8 cellular contexts compared by ENCODE assay signal in the genomic region with DNA sequence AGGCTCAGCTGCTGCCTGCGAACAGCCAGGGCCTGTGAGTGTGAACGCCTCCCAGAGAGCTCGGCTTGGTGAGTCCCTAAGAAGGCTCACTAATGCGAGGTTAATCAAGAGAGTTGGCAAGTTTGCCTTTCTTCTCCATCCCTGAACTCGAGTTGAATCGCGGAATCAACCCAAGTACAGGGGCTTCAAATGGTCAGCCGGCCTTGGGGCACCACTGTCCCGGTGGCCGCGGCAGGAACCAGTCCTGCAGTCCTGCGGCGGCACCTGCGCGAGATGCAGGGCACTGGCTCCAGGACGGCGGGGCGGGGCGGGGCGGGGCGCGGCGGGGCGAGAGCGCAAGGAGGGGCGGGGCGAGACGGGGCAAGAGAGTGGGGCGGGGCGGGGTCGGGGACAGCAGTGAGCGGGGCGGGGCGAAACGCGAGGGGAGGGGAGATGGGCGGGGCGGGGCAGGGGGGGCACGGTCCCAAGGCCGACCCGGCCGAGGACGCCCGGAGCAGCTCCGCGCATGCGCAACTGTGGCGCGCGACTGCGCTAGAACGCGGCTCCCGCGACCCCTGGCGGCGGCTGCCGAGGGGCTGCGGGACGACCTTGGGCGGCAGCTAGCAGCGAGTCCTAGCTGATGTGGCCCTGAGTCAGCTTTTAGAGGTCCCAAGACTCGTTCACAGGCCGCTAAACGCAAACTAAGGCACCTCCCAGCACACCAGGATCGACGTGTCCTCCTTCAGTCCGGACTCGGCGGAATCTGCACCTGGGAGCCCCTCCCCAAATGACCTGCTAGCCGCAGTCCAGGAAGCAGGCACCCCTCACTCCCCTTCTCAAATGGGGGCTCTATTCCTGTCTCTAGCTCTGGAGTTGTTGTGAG. TPM values are rescaled to one million over a fixed set of nuclear protein-coding genes. Genes with fewer than 3 reads are reported as not detected.
DNase-seq lines count a peak whose midpoint lies in the region; ATAC-seq and TF ChIP-seq lines count a peak whose summit lies in the region.

No MANE protein-coding gene starts in this region.

- peaks cover 12% of the 10 kb centered on the region for H3K27me3 Mint-ChIP-seq in H9 (ENCODE audit: low read depth)

- H3K4me3 Mint-ChIP-seq in H9, result peak overlapping the region; percentile 49 to 65; a peak in 4 of 5 replicates

- H3K79me2 ChIP-seq in H9 (ENCODE audit: insufficient read depth, low read length), result no peaks in the 10 kb centered on the region

- no peak overlapping the region for H4K8ac ChIP-seq in H9 (replicated peaks; ENCODE audit: insufficient read length, low read depth, low read length)

- no peak overlapping the region for H2AK5ac ChIP-seq in H9 (ENCODE audit: insufficient read length, low read length)

- H3K27ac ChIP-seq in H9 (ENCODE audit: insufficient read length, low read depth, low read length) (no peak overlapping the region), gastroesophageal sphincter (peak overlapping the region; percentile 85 to 94 (median 93)), suprapubic skin (peak overlapping the region; percentile 88)

- peaks cover 0 to 7% of the 10 kb centered on the region in 2 experiments; a peak in 3 of 5 replicates for H3K9me3 Mint-ChIP-seq in H9

- no peak overlapping the region for H2BK120ac ChIP-seq in H9 (ENCODE audit: low read depth, low read length, poor library complexity, severe bottlenecking)

- no peak overlapping the region for H2AFZ ChIP-seq in H9 (ENCODE audit: low read length)

- no peak overlapping the region for H2BK15ac ChIP-seq in H9 (ENCODE audit: low read depth, low read length)

- H3K27ac Mint-ChIP-seq in H9, result peak overlapping the region in 2 of 3 experiments; percentile 80 to 91; a peak in 2 of 7 replicates

- no peaks in the 10 kb centered on the region for H3K9me3 ChIP-seq in H9 (ENCODE audit: control insufficient read depth, low read depth, low read length)
- H3K9me3 ChIP-seq in gastroesophageal sphincter, result peaks cover 0 to 8% (median 0%) of the 10 kb centered on the region in 3 donors
- peaks cover 3% of the 10 kb centered on the region for H3K9me3 ChIP-seq in suprapubic skin

- 0 out of 2 replicates have a peak overlapping the region, but pooled peaks have one; percentile 81 for H3K14ac ChIP-seq in H9 (ENCODE audit: insufficient read depth, low read length)

- no peak overlapping the region for H3K23ac ChIP-seq in H9 (ENCODE audit: insufficient read length, low read depth, low read length)

- TF ChIP-seq POLR2A in gastroesophageal sphincter (IDR thresholded peaks at IDR 0.05) (peak; percentile 25 to 41), suprapubic skin (IDR thresholded peaks at IDR 0.05) (peak in 1 of 2 donors; percentile 33)

- H3K27me3 ChIP-seq in H9 (ENCODE audit: insufficient read depth, low read length), result no peaks in the 10 kb centered on the region
- H3K27me3 ChIP-seq in gastroesophageal sphincter, result no peaks in the 10 kb centered on the region
- no peaks in the 10 kb centered on the region for H3K27me3 ChIP-seq in suprapubic skin

- peak overlapping the region; percentile 55 for H3K4me2 ChIP-seq in H9 (ENCODE audit: insufficient read depth, insufficient read length, low read length)

- no peak overlapping the region for H3K4ac ChIP-seq in H9 (ENCODE audit: low read depth, low read length)

- DNase-seq in GF-D8 (lab: John Stamatoyannopoulos, UW), result peak; percentile 8
- peak; percentile 96 for DNase-seq in H9
- DNase-seq in M059J (ENCODE audit: low read depth), result peak; percentile 79
- DNase-seq in SHP77 (lab: John Stamatoyannopoulos, UW), result peak; percentile 73 to 93
- DNase-seq in activated naive CD4-positive, alpha-beta T cell (lab: John Stamatoyannopoulos, UW), result peak; percentile 90 to 97 (median 92)
- DNase-seq in nucleus accumbens (lab: John Stamatoyannopoulos, UW), result peak in 55 of 56 donors; percentile 37 to 94 (median 86)
- DNase-seq in suprapubic skin (ENCODE audit: low spot score in 2 of 2), result peak; percentile 91 to 93

- no peak overlapping the region for H4K5ac ChIP-seq in H9 (ENCODE audit: insufficient read length, low read depth, low read length)

- H4K91ac ChIP-seq in H9 (ENCODE audit: insufficient read length, low read depth, low read length), result no peak overlapping the region

- no peaks in the 10 kb centered on the region for H3K79me1 ChIP-seq in H9 (ENCODE audit: insufficient read depth, low read depth, low read length, poor library complexity, severe bottlenecking)

- H3K36me3 Mint-ChIP-seq in H9 (ENCODE audit: insufficient read depth in 1 of 3, low read depth in 3 of 3), result peaks cover 0 to 3% (median 0%) of the 10 kb centered on the region in 3 experiments; a peak in 1 of 7 replicates

- H2BK5ac ChIP-seq in H9 (ENCODE audit: insufficient read length, low read length), result no peak overlapping the region

- no peaks in the 10 kb centered on the region; the same call in 1 of the 2 replicates for H3K4me1 ChIP-seq in H9 (ENCODE audit: insufficient read depth, low read length)
- peaks cover 2 to 28% (median 2%) of the 10 kb centered on the region in 3 donors for H3K4me1 ChIP-seq in gastroesophageal sphincter
- H3K4me1 ChIP-seq in suprapubic skin, result peaks cover 17% of the 10 kb centered on the region

- no peak overlapping the region for H2BK12ac ChIP-seq in H9 (ENCODE audit: insufficient read length, low read depth, low read length)

- peaks cover 3% of the 10 kb centered on the region for H3K23me2 ChIP-seq in H9 (ENCODE audit: insufficient read length, low read depth, low read length, poor library complexity, severe bottlenecking)

- peaks cover 17 to 20% of the 10 kb centered on the region in 2 experiments for H3K4me1 Mint-ChIP-seq in H9

- TF ChIP-seq EP300 in gastroesophageal sphincter (IDR thresholded peaks at IDR 0.05) (no peak), suprapubic skin (IDR thresholded peaks at IDR 0.05) (no peak)

- H3K4me3 ChIP-seq in gastroesophageal sphincter (peak overlapping the region; percentile 44 to 58), suprapubic skin (peak overlapping the region; percentile 63)

- no peak overlapping the region for H2BK20ac ChIP-seq in H9 (ENCODE audit: low read depth, low read length, poor library complexity, severe bottlenecking)

- H3K9ac ChIP-seq in H9 (ENCODE audit: extremely low read depth, insufficient read length, low read length), result no peak overlapping the region

- peak; percentile 93 for ATAC-seq in gastroesophageal sphincter

- TF ChIP-seq CTCF in H9 (conservative IDR thresholded peaks at IDR 0.05), result peak; percentile 88
- peak; percentile 77 to 95 (median 92) for TF ChIP-seq CTCF in gastroesophageal sphincter (IDR thresholded peaks at IDR 0.05)
- peak; percentile 32 to 93 for TF ChIP-seq CTCF in suprapubic skin (IDR thresholded peaks at IDR 0.05)

- WGBS in H9 (ENCODE audit: extremely low coverage, insufficient read length, low lambda C conversion rate), result no CpG with 5 or more reads among the region's 71 CpGs
- 0 to 6% methylated on average over 17 to 19 of the region's 71 CpGs for WGBS in gastroesophageal sphincter (ENCODE audit: low coverage in 1 of 2), 2 donors
- 2% methylated on average over 23 of the region's 71 CpGs for WGBS in suprapubic skin

- H3K18ac ChIP-seq in H9 (ENCODE audit: insufficient read length, low read depth, low read length), result peak overlapping the region; percentile 22

- H3T11ph ChIP-seq in H9 (ENCODE audit: low read length), result no peak overlapping the region

- no peak overlapping the region for H3K56ac ChIP-seq in H9 (ENCODE audit: insufficient read length, low read depth, low read length)

- H4K20me1 ChIP-seq in H9 (ENCODE audit: control insufficient read depth, insufficient read depth, insufficient read length), result no peaks in the 10 kb centered on the region

- H3K36me3 ChIP-seq in gastroesophageal sphincter (no peaks in the 10 kb centered on the region), suprapubic skin (no peaks in the 10 kb centered on the region)

RNA-seq across cellular contexts. Expression of a gene that starts 58.0 kb away (rescaled TPM):
- 30.3 and 33.7 TPM in 2 replicates for total RNA-seq in H9 (2021)
- 10.6 and 18.0 TPM in 2 replicates for total RNA-seq in M059J (2014; rRNA removed; shearing (Covaris generic))
- total RNA-seq in gastroesophageal sphincter, result 100 to 1,000 TPM in 1 of 4 donors, 10 to 100 TPM in 3; 59.0 to 170 (median 64.1) TPM
- 10 to 100 TPM; 14.3 to 48.9 (median 32.5) TPM for total RNA-seq in suprapubic skin

Comparison
In these comparisons a context has a peak if more than half of its experiments do, and no peak if none do; other contexts are left out.
1. DNase-seq: peak in every context shown above with its lines; median percentile 96 in H9; 92 in activated naive CD4-positive, alpha-beta T cell; 92 in suprapubic skin; 86 in nucleus accumbens; 83 in SHP77; 79 in M059J; 8 in GF-D8.